7 cellular contexts compared by ENCODE assay signal in the genomic region with DNA sequence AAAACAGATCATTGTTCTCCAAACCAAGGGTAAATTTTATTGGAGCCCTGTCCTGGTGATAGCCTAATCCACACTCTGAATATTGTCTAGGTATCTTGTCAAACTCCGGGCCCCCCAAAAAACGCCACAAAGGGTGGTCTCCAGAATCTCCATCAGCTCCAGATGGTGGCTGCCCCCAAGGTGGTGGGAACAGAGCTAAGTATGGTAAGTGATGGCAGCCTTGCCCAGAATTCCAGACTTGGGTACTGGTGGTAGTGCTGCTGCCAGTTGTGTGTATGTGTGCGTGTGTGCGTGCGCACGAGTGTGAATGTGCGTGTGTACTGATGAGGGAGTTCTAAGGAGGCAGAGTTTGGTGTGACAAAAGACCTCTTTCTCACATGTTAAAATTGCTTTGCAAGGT. TPM values are rescaled to one million over a fixed set of nuclear protein-coding genes. Genes with fewer than 3 reads are reported as not detected.
"Had no signal": no experiment of that assay in that cellular context is flagged by ENCODE, and none has a peak within 500 bp of the region (broad histone marks: within the 10 kb centered on the region; RNA-seq: fewer than 3 reads in every experiment).

No MANE protein-coding gene starts in this region.

- H3K4me3 Mint-ChIP-seq: GM23338, HFFc6 had no signal

- H3K9me3 ChIP-seq: HAP-1 had no signal

- H3K36me3 ChIP-seq: HAP-1 had no signal

- H3K4me3 ChIP-seq: GM23338, HAP-1, K562 had no signal

- DNase-seq: H7, HFFc6, IMR-90 had no signal

- H3K27ac ChIP-seq: HL-60 had no signal

- H3K4me2 ChIP-seq: GM23338 had no signal

- ATAC-seq: GM23338, K562 had no signal

- H3K9me3 Mint-ChIP-seq: GM23338, HFFc6 had no signal

- H2AFZ ChIP-seq: GM23338 had no signal

- H3K4me1 ChIP-seq: HAP-1 had no signal

- H3K27ac Mint-ChIP-seq: GM23338, HFFc6 had no signal

RNA-seq across cellular contexts. Expression of gene GREB1, which starts 51.2 kb away (rescaled TPM):
- total RNA-seq: IMR-90 had no signal
